Comparison of ENCODE assay signal across 24 cellular contexts in the genomic region with DNA sequence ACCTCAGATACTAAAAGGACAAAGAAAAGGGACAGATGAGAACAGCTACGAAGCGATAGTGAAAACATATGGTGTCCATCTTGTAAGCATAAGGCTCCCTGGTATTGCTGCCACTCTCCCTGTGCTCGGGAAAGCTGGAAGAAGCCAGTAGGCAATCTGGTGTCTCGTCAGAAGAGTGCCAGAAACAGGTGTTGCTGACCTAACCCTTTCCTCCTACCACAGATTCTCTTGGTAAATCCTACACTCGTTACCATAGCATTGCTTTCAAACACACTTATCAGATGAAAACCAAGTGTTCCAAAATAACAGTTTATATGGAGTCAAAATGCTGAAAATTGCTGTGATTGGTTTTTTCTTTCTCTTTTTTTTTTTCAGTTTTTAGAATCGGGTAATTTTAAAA.
DNase-seq lines count a peak whose midpoint lies in the region; ATAC-seq lines count a peak whose summit lies in the region.
"Had no signal": no experiment of that assay in that cellular context is flagged by ENCODE, and none has a peak within 500 bp of the region (broad histone marks: within the 10 kb centered on the region; RNA-seq: fewer than 3 reads in every experiment).

No MANE protein-coding gene starts in this region.

- H3K27me3 ChIP-seq in trophoblast cell (ENCODE audit: insufficient read depth, low read length): no peaks in the 10 kb centered on the region
- H3K27me3 ChIP-seq: cardiac muscle cell, dorsolateral prefrontal cortex, suprapubic skin had no signal

- H4K12ac ChIP-seq in trophoblast cell (ENCODE audit: low read depth, low read length): no peak overlapping the region

- H3K27ac ChIP-seq in trophoblast cell (ENCODE audit: low read depth, low read length): peak overlapping the region; percentile 34
- H3K27ac ChIP-seq: cardiac muscle cell, dorsolateral prefrontal cortex, HL-60, suprapubic skin had no signal

- peak overlapping the region; percentile 93 for H2AK5ac ChIP-seq in trophoblast cell (ENCODE audit: low read length)

- no peak overlapping the region for H3K9ac ChIP-seq in trophoblast cell (ENCODE audit: low read length)

- peak; percentile 86 for DNase-seq in DMS 273 treated with DMSO at 0.1 percent for 48 hours (lab: John Stamatoyannopoulos, UW)
- peak; percentile 92 for DNase-seq in LHCN-M2 (ENCODE audit: low read depth)
- DNase-seq in cerebellar cortex (ENCODE audit: low spot score): peak; percentile 96
- peak; percentile 85 to 93 for DNase-seq in trophoblast cell
- DNase-seq in activated CD4-positive, alpha-beta T cell treated with anti-CD3 and anti-CD28 coated beads, Interleukin-2, amount 50 U/mL, for 1 hour: no peak
- no peak for DNase-seq in epidermal melanocyte (ENCODE audit: insufficient read length, low spot score)
- DNase-seq: activated CD4-positive, alpha-beta T cell treated with anti-CD3 and anti-CD28 coated beads, Interleukin-2, amount 10 ng/mL, durations not matched to agents 7 days and 5 days; activated CD8-positive, alpha-beta memory T cell treated with anti-CD3 and anti-CD28 coated beads, Interleukin-2, amount 50 U/mL, for 48 hours; activated effector memory CD4-positive, alpha-beta T cell treated with Interleukin-2 at 50 U/mL for 16 hours; CD4-positive, alpha-beta T cell; DMS79 treated with DMSO at 0.1 percent for 48 hours; H7; left ventricle myocardium superior; mucosa of descending colon; NCI-H2029; NCI-H446; T-cell had no signal

- H3K79me1 ChIP-seq in trophoblast cell (ENCODE audit: low read length): peaks cover 10% of the 10 kb centered on the region

- H3K4ac ChIP-seq in trophoblast cell (ENCODE audit: low read depth, low read length): peak overlapping the region; percentile 46

- no peak overlapping the region for H3K4me2 ChIP-seq in trophoblast cell (ENCODE audit: low read length)

- peak overlapping the region; percentile 55 for H4K91ac ChIP-seq in trophoblast cell (ENCODE audit: low read depth, low read length)

- ATAC-seq in GM19452 (IDR thresholded peaks at IDR 0.05; ENCODE audit: unreplicated experiment) (no peak), GM21786 (IDR thresholded peaks at IDR 0.05; ENCODE audit: unreplicated experiment) (no peak)
- ATAC-seq: left ventricle myocardium superior, mucosa of descending colon, Right ventricle myocardium inferior, T-cell had no signal

- peak overlapping the region; percentile 80 for H2BK120ac ChIP-seq in trophoblast cell (ENCODE audit: insufficient read depth, low read length, poor library complexity)

- H3K4me1 ChIP-seq in trophoblast cell (ENCODE audit: control insufficient read depth in 1 of 2, insufficient read depth in 2 of 2, low read length in 2 of 2): peaks cover 4 to 10% of the 10 kb centered on the region in 2 experiments
- H3K4me1 ChIP-seq: suprapubic skin had no signal

- no peaks in the 10 kb centered on the region for H3K36me3 ChIP-seq in trophoblast cell (ENCODE audit: control insufficient read depth in 1 of 2, insufficient read depth in 2 of 2, low read length in 2 of 2)
- H3K36me3 ChIP-seq: cardiac muscle cell, suprapubic skin had no signal

- no peaks in the 10 kb centered on the region for H3K9me3 ChIP-seq in trophoblast cell (ENCODE audit: insufficient read depth, low read depth, low read length)
- H3K9me3 ChIP-seq: mucosa of descending colon, suprapubic skin had no signal

- peak overlapping the region; percentile 97 for H2BK12ac ChIP-seq in trophoblast cell (ENCODE audit: low read length)

- no peak overlapping the region for H3K23ac ChIP-seq in trophoblast cell (ENCODE audit: low read length)

- H3K18ac ChIP-seq in trophoblast cell (ENCODE audit: low read length): peak overlapping the region; percentile 78

- H4K8ac ChIP-seq in trophoblast cell (ENCODE audit: low read depth, low read length): no peak overlapping the region

- no peak overlapping the region for H2AFZ ChIP-seq in trophoblast cell (ENCODE audit: insufficient read depth, low read length, poor library complexity)

- peak overlapping the region; percentile 40 for H2BK5ac ChIP-seq in trophoblast cell (ENCODE audit: low read depth, low read length, poor library complexity)

- H3K14ac ChIP-seq in trophoblast cell (ENCODE audit: low read length): peak overlapping the region; percentile 70

- WGBS in trophoblast cell (ENCODE audit: extremely low coverage, insufficient coverage, insufficient read length): no CpG with 5 or more reads among the region's 6 CpGs

- H3K4me3 ChIP-seq in trophoblast cell (ENCODE audit: low read depth, low read length): no peak overlapping the region
- H3K4me3 ChIP-seq: cardiac muscle cell, mucosa of descending colon, suprapubic skin had no signal

- H3K79me2 ChIP-seq in trophoblast cell (ENCODE audit: control insufficient read depth, insufficient read depth, low read length, poor library complexity): peaks cover 4% of the 10 kb centered on the region

Comparison
In these comparisons a context has a peak if more than half of its experiments do, and no peak if none do; other contexts are left out.
1. DNase-seq: peak in DMS 273 treated with DMSO at 0.1 percent for 48 hours (single experiment), LHCN-M2 (single experiment), cerebellar cortex (single experiment) and trophoblast cell (2 of 2); none in activated CD4-positive, alpha-beta T cell treated with anti-CD3 and anti-CD28 coated beads, Interleukin-2, amount 50 U/mL, for 1 hour (single experiment) and epidermal melanocyte (single experiment).